In the genomic region with DNA sequence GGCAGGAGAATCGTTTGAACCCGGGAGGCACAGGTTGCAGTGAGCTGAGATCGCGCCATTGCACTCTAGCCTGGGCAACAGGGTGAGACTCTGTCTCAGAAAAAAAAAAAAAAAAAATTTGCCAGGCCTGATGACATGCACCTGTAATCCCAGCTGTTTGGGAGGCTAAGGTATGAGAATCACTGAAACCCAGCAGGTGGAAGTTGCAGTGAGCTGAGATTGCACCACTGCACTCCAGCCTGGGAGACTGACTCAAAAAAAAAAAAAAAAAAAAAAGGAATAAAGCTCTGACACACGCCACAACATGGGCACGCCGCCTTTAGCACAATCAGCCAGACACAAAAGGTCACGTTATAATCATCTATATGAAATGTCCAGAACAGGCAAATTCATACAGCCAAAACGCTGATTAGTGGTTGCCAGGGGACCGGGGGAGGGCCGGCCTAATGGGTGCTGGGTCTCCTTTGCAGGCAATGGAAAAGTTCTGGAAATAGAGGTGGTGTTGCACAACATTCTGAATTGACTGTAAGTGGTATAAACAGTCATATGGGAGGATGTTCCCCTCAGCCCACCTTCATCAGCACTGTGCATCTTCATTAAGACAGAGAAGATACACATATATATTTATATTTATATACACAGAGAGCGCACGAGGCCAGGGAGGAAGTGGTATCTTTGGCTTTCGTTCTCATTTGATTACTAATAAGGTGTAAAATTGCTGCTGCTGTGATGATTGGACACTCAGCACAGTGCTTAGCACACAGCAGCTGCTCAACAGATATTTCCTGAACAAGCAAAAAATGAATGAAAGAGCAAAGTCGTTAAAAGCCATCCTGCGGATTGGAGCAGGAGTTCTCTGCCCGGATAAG, we compare ENCODE assay signal across 11 cellular contexts. TPM values are rescaled to one million over a fixed set of nuclear protein-coding genes. Genes with fewer than 3 reads are reported as not detected.
DNase-seq lines count a peak whose midpoint lies in the region; ATAC-seq, FAIRE-seq and TF ChIP-seq lines count a peak whose summit lies in the region.
"Had no signal": no experiment of that assay in that cellular context is flagged by ENCODE, and none has a peak within 500 bp of the region (broad histone marks: within the 10 kb centered on the region; RNA-seq: fewer than 3 reads in every experiment).

No MANE protein-coding gene starts in this region.

- no peak overlapping the region for H3K14ac ChIP-seq in trophoblast cell (ENCODE audit: low read length)

- H3K36me3 ChIP-seq in CD8-positive, alpha-beta T cell (ENCODE audit: insufficient read depth, low read length) = peaks cover 25% of the 10 kb centered on the region
- peaks cover 18 to 24% of the 10 kb centered on the region in 2 experiments for H3K36me3 ChIP-seq in trophoblast cell (ENCODE audit: control insufficient read depth in 1 of 2, insufficient read depth in 2 of 2, low read length in 2 of 2)
- H3K36me3 ChIP-seq in HepG2 (replicated peaks in 1 of 2; ENCODE audit: control insufficient read depth in 1 of 2, insufficient read depth in 2 of 2, low read length in 2 of 2) = peaks cover 10 to 36% of the 10 kb centered on the region in 2 experiments; a peak in 4 of 5 replicates

- H3K27me3 ChIP-seq in CD8-positive, alpha-beta T cell (ENCODE audit: insufficient read depth, low read length) = no peaks in the 10 kb centered on the region
- H3K27me3 ChIP-seq in trophoblast cell (ENCODE audit: insufficient read depth, low read length) (no peaks in the 10 kb centered on the region), HepG2 (ENCODE audit: control insufficient read depth in 1 of 2, insufficient read depth in 2 of 2, low read length in 2 of 2) (no peaks in the 10 kb centered on the region; a peak in 1 of 5 replicates)

- H3K9ac ChIP-seq in trophoblast cell (ENCODE audit: low read length) = no peak overlapping the region
- H3K9ac ChIP-seq in HepG2 (ENCODE audit: insufficient read depth, low read depth, low read length) = no peak overlapping the region
- H3K9ac ChIP-seq: parathyroid adenoma had no signal

- H3K27ac ChIP-seq in CD8-positive, alpha-beta T cell (ENCODE audit: low read depth, low read length) = peak overlapping the region; percentile 43
- H3K27ac ChIP-seq in trophoblast cell (ENCODE audit: low read depth, low read length) = no peak overlapping the region
- no peak overlapping the region for H3K27ac ChIP-seq in HepG2 (ENCODE audit: extremely low read length, insufficient read depth, low read length)
- H3K27ac ChIP-seq: coronary artery, parathyroid adenoma had no signal

- BruUV-seq in HepG2 (replicated peaks; lab: Mats Ljungman, UMichigan) = no TSS peak

- no peak for TF ChIP-seq EP300 in HepG2 (IDR thresholded peaks at IDR 0.05; ENCODE audit: low read depth in 2 of 2, low read length in 2 of 2)
- TF ChIP-seq EP300 in HepG2 (CRISPR knock-in tag; IDR thresholded peaks at IDR 0.05; ENCODE audit: borderline replicate concordance) = no peak

- no peak for TF ChIP-seq POLR2A in HepG2 (IDR thresholded peaks at IDR 0.05; ENCODE audit: insufficient read depth in 1 of 2, low read depth in 2 of 2, low read length in 2 of 2)

- no peak overlapping the region for H3K4me2 ChIP-seq in trophoblast cell (ENCODE audit: low read length)
- H3K4me2 ChIP-seq in HepG2 (ENCODE audit: low read depth, low read length) = no peak overlapping the region

- ATAC-seq in CD8-positive, alpha-beta T cell = no peak
- ATAC-seq in GM19043 (IDR thresholded peaks at IDR 0.05; ENCODE audit: low read depth, unreplicated experiment) = peak; percentile 50
- ATAC-seq in HG03060 (IDR thresholded peaks at IDR 0.05; ENCODE audit: low read depth, unreplicated experiment) = peak; percentile 40
- ATAC-seq in WTC11 = no peak
- ATAC-seq in HepG2 = no peak
- ATAC-seq: PC-3 had no signal

- H3K4ac ChIP-seq in trophoblast cell (ENCODE audit: low read depth, low read length) = no peak overlapping the region

- no peak overlapping the region for H3K4me3 ChIP-seq in CD8-positive, alpha-beta T cell (ENCODE audit: low read depth, low read length)
- H3K4me3 ChIP-seq in trophoblast cell (ENCODE audit: low read depth, low read length) (no peak overlapping the region), HepG2 (replicated peaks in 1 of 3; ENCODE audit: insufficient read depth in 1 of 3, low read depth in 2 of 3, low read length in 3 of 3) (no peak overlapping the region)
- H3K4me3 ChIP-seq: coronary artery had no signal

- H3K36me3 Mint-ChIP-seq in CD8-positive, alpha-beta T cell = peaks cover 63% of the 10 kb centered on the region
- peaks cover 8% of the 10 kb centered on the region for H3K36me3 Mint-ChIP-seq in WTC11

- no peak overlapping the region for H3K23ac ChIP-seq in trophoblast cell (ENCODE audit: low read length)

- H3K18ac ChIP-seq in trophoblast cell (ENCODE audit: low read length) = no peak overlapping the region

- H3K27ac Mint-ChIP-seq in CD8-positive, alpha-beta T cell = peak overlapping the region; percentile 85
- H3K27ac Mint-ChIP-seq in WTC11 = 0 out of 2 replicates have a peak overlapping the region, but pooled peaks have one; percentile 72

- intact Hi-C loops in CD8-positive, alpha-beta T cell (cut with DNase I, micrococcal nuclease) = no loop called here
- intact Hi-C loops in HepG2 (cut with micrococcal nuclease; ENCODE audit: unreplicated experiment) = no loop called here

- H2AFZ ChIP-seq in trophoblast cell (ENCODE audit: insufficient read depth, low read length, poor library complexity) (no peak overlapping the region), HepG2 (ENCODE audit: low read length) (no peak overlapping the region)
- H2AFZ ChIP-seq: parathyroid adenoma had no signal

- no peaks in the 10 kb centered on the region for H3K27me3 Mint-ChIP-seq in CD8-positive, alpha-beta T cell (ENCODE audit: low read depth)
- no peaks in the 10 kb centered on the region for H3K27me3 Mint-ChIP-seq in WTC11 (ENCODE audit: low read depth)

- no peak overlapping the region for H4K8ac ChIP-seq in trophoblast cell (ENCODE audit: low read depth, low read length)

- H2AK5ac ChIP-seq in trophoblast cell (ENCODE audit: low read length) = no peak overlapping the region

- H2BK12ac ChIP-seq in trophoblast cell (ENCODE audit: low read length) = no peak overlapping the region

- peaks cover 27% of the 10 kb centered on the region for H3K4me1 ChIP-seq in CD8-positive, alpha-beta T cell (ENCODE audit: insufficient read depth, low read length)
- H3K4me1 ChIP-seq in trophoblast cell (ENCODE audit: control insufficient read depth in 1 of 2, insufficient read depth in 2 of 2, low read length in 2 of 2) (peaks cover 0 to 5% of the 10 kb centered on the region in 2 experiments), HepG2 (ENCODE audit: insufficient read depth, low read length) (peaks cover 16% of the 10 kb centered on the region)

- no peak for DNase-seq in CD8-positive, alpha-beta T cell
- DNase-seq in WTC11 (ENCODE audit: low spot score) (no peak), trophoblast cell (no peak), HEK293T (ENCODE audit: extremely low spot score) (no peak), HepG2 (ENCODE audit: low spot score) (no peak), mesenteric fat pad (ENCODE audit: low spot score) (no peak)
- DNase-seq: PC-3 had no signal

- no peak overlapping the region for H2BK120ac ChIP-seq in trophoblast cell (ENCODE audit: insufficient read depth, low read length, poor library complexity)

- in situ Hi-C loops in HepG2 (cut with HindIII; ENCODE audit: extremely low pct_ligation_motif_present, low pct_unique_long_range_greater_than_20kb) = no loop called here

- H4K20me1 ChIP-seq in HepG2 (ENCODE audit: insufficient read depth, low read length) = no peaks in the 10 kb centered on the region

- no peak for FAIRE-seq in HepG2 (lab: Jason Lieb, UNC)

- H3K9me3 Mint-ChIP-seq in CD8-positive, alpha-beta T cell = no peaks in the 10 kb centered on the region
- no peaks in the 10 kb centered on the region for H3K9me3 Mint-ChIP-seq in WTC11

- WGBS in trophoblast cell (ENCODE audit: extremely low coverage, insufficient coverage, insufficient read length) = no CpG with 5 or more reads among the region's 17 CpGs
- 94% methylated on average over 17 of the region's 17 CpGs for WGBS in HepG2 (ENCODE audit: low lambda C conversion rate)

- no peak for TF ChIP-seq RAD21 in HepG2 (CRISPR knock-in tag; IDR thresholded peaks at IDR 0.05)

- no peak overlapping the region for H2BK5ac ChIP-seq in trophoblast cell (ENCODE audit: low read depth, low read length, poor library complexity)

- peaks cover 3% of the 10 kb centered on the region for H3K79me1 ChIP-seq in trophoblast cell (ENCODE audit: low read length)

- CTCF ChIA-PET in CD8-positive, alpha-beta T cell (lab: Charles Lee) = interaction anchor here (1.0 to 1.8 kb wide), 3 partner anchors 16 to 228 kb away, joined by 3 to 4 read pairs (median 3); no protein-coding TSS in a partner anchor
- CTCF ChIA-PET in WTC11 (lab: Charles Lee) (interaction anchor here (0.6 to 0.9 kb wide), 2 partner anchors 115 to 159 kb away, joined by 3 to 4 read pairs; a partner anchor contains a TSS), HEK293T (lab: Yijun Ruan, JAX) (no interaction called here), HepG2 (lab: Yijun Ruan, JAX; ENCODE audit: low intra/inter-chr PET ratio, low total read pairs) (no interaction called here)

- TF ChIP-seq CTCF in CD8-positive, alpha-beta T cell (IDR thresholded peaks at IDR 0.05) = no peak
- TF ChIP-seq CTCF in WTC11 (IDR thresholded peaks at IDR 0.05) (no peak), HepG2 (CRISPR knock-in tag; IDR thresholded peaks at IDR 0.05) (no peak)

- H3K79me2 ChIP-seq in trophoblast cell (ENCODE audit: control insufficient read depth, insufficient read depth, low read length, poor library complexity) (no peaks in the 10 kb centered on the region), HepG2 (ENCODE audit: insufficient read depth, low read length) (peaks cover 6% of the 10 kb centered on the region)

- H4K91ac ChIP-seq in trophoblast cell (ENCODE audit: low read depth, low read length) = no peak overlapping the region

- H3K9me3 ChIP-seq in CD8-positive, alpha-beta T cell (ENCODE audit: low read length) = no peaks in the 10 kb centered on the region
- no peaks in the 10 kb centered on the region for H3K9me3 ChIP-seq in trophoblast cell (ENCODE audit: insufficient read depth, low read depth, low read length)
- H3K9me3 ChIP-seq in HepG2 (ENCODE audit: low read length) = no peaks in the 10 kb centered on the region

- peaks cover 34% of the 10 kb centered on the region for H3K4me1 Mint-ChIP-seq in CD8-positive, alpha-beta T cell (ENCODE audit: low read depth)
- peaks cover 10% of the 10 kb centered on the region for H3K4me1 Mint-ChIP-seq in WTC11

- H4K12ac ChIP-seq in trophoblast cell (ENCODE audit: low read depth, low read length) = no peak overlapping the region

- POLR2A ChIA-PET in CD8-positive, alpha-beta T cell (lab: Charles Lee) = interaction anchor here (1.9 kb wide), 1 partner anchor 16 kb away, joined by 4 read pairs; no protein-coding TSS in a partner anchor
- POLR2A ChIA-PET in WTC11 (lab: Charles Lee) = no interaction called here
- POLR2A ChIA-PET in HEK293T (lab: Yijun Ruan, JAX) = interaction anchor here (1.1 kb wide), 1 partner anchor 17 kb away, joined by 3 read pairs; a partner anchor contains a TSS
- POLR2A ChIA-PET in HepG2 (lab: Yijun Ruan, JAX) = interaction anchor here (1.0 to 1.9 kb wide), 2 partner anchors 17 to 132 kb away, joined by 4 to 5 read pairs; a partner anchor contains a TSS

- H3K4me3 Mint-ChIP-seq in CD8-positive, alpha-beta T cell = peak overlapping the region; percentile 43
- no peak overlapping the region for H3K4me3 Mint-ChIP-seq in WTC11

RNA-seq across cellular contexts. Expression of a gene that starts 3.8 kb away (rescaled TPM):
- 10 to 100 TPM; 18.8 to 18.9 TPM for total RNA-seq in CD8-positive, alpha-beta T cell
- 57.1 to 65.2 TPM (median 60.9 TPM) in 3 replicates for total RNA-seq in WTC11 (2021)
- polyA plus RNA-seq in trophoblast cell (2013) = 24.4 TPM in 2 replicates
- 33.7 and 35.9 TPM in 2 replicates for total RNA-seq in HepG2 (2016; rRNA removed; fragmentation: Illumina TruSeq; extraction: Trizol)
- total RNA-seq in HepG2 (2016; cell fraction: cytosol; rRNA removed; fragmentation: Illumina TruSeq; extraction: Trizol; ENCODE audit: low read depth) = 3.9 TPM in 2 replicates
- 32.9 and 34.5 TPM in 2 replicates for total RNA-seq in HepG2 (2016; cell fraction: insoluble cytoplasmic fraction; rRNA removed; fragmentation: Illumina TruSeq; extraction: Trizol)
- 8.1 and 8.5 TPM in 2 replicates for total RNA-seq in HepG2 (2016; cell fraction: membrane; rRNA removed; fragmentation: Illumina TruSeq; extraction: Trizol)
- 14.3 and 15.8 TPM in 2 replicates for total RNA-seq in HepG2 (2016; cell fraction: nucleus; rRNA removed; fragmentation: Illumina TruSeq; extraction: Trizol)
- 22.3 and 25.7 TPM in 2 replicates for polyA plus RNA-seq in HepG2 (2011; rRNA removed)
- polyA plus RNA-seq in HepG2 (2011; cell fraction: cytosol; rRNA removed) = 19.2 and 35.4 TPM in 2 replicates
- 19.5 and 22.1 TPM in 2 replicates for polyA plus RNA-seq in HepG2 (2011; cell fraction: nucleus; rRNA removed)
- 14.9 and 21.2 TPM in 2 replicates for polyA plus RNA-seq in HepG2 (2012)
- polyA plus RNA-seq in HepG2 (2016; cell fraction: cytosol; fragmentation: Illumina TruSeq; extraction: Trizol; ENCODE audit: low read depth) = 5.6 and 5.7 TPM in 2 replicates
- 53.4 and 56.0 TPM in 2 replicates for polyA plus RNA-seq in HepG2 (2016; cell fraction: insoluble cytoplasmic fraction; fragmentation: Illumina TruSeq; extraction: Trizol; ENCODE audit: low read depth)
- 8.9 and 9.7 TPM in 2 replicates for polyA plus RNA-seq in HepG2 (2016; cell fraction: membrane; fragmentation: Illumina TruSeq; extraction: Trizol; ENCODE audit: low read depth)
- 26.8 and 27.6 TPM in 2 replicates for polyA plus RNA-seq in HepG2 (2016; cell fraction: nucleus; fragmentation: Illumina TruSeq; extraction: Trizol; ENCODE audit: insufficient read depth, low read depth)
- polyA minus RNA-seq in HepG2 (2011; rRNA and poly(A)+ RNA removed; ENCODE audit: low replicate concordance) = 33.2 and 42.3 TPM in 2 replicates
- 15.9 and 23.8 TPM in 2 replicates for polyA minus RNA-seq in HepG2 (2011; cell fraction: cytosol; rRNA and poly(A)+ RNA removed)
- polyA minus RNA-seq in HepG2 (2011; cell fraction: nucleus; rRNA and poly(A)+ RNA removed) = 4.6 and 6.1 TPM in 2 replicates
- 20.2 TPM for total RNA-seq in mesenteric fat pad

RNA-seq across cellular contexts. Expression of a gene that starts 7.7 kb away (rescaled TPM):
- 1 to 10 TPM; 5.2 to 6.0 TPM for total RNA-seq in CD8-positive, alpha-beta T cell
- total RNA-seq in WTC11 (2021) (49.2 to 52.4 TPM (median 49.7 TPM) in 3 replicates), HepG2 (2016; rRNA removed; fragmentation: Illumina TruSeq; extraction: Trizol) (0.18 TPM in 1 of 2 replicates, not detected in the other), mesenteric fat pad (1.2 TPM)
- polyA plus RNA-seq in trophoblast cell (2013) = 5.7 and 6.9 TPM in 2 replicates
- total RNA-seq in HepG2 (2016; cell fraction: cytosol; rRNA removed; fragmentation: Illumina TruSeq; extraction: Trizol; ENCODE audit: low read depth) = not detected in 2 replicates
- 0.19 TPM in 1 of 2 replicates, not detected in the other for total RNA-seq in HepG2 (2016; cell fraction: insoluble cytoplasmic fraction; rRNA removed; fragmentation: Illumina TruSeq; extraction: Trizol)
- total RNA-seq in HepG2 (2016; cell fraction: membrane; rRNA removed; fragmentation: Illumina TruSeq; extraction: Trizol) = 0.10 and 0.25 TPM in 2 replicates
- total RNA-seq in HepG2 (2016; cell fraction: nucleus; rRNA removed; fragmentation: Illumina TruSeq; extraction: Trizol) = 0.60 TPM in 1 of 2 replicates, not detected in the other
- 1.2 and 1.9 TPM in 2 replicates for polyA plus RNA-seq in HepG2 (2011; rRNA removed)
- 0.75 and 1.1 TPM in 2 replicates for polyA plus RNA-seq in HepG2 (2011; cell fraction: cytosol; rRNA removed)
- polyA plus RNA-seq in HepG2 (2011; cell fraction: nucleus; rRNA removed) = 8.1 and 12.7 TPM in 2 replicates
- polyA plus RNA-seq in HepG2 (2012) = 0.74 and 1.1 TPM in 2 replicates
- 0.14 and 0.17 TPM in 2 replicates for polyA plus RNA-seq in HepG2 (2016; cell fraction: cytosol; fragmentation: Illumina TruSeq; extraction: Trizol; ENCODE audit: low read depth)
- polyA plus RNA-seq in HepG2 (2016; cell fraction: insoluble cytoplasmic fraction; fragmentation: Illumina TruSeq; extraction: Trizol; ENCODE audit: low read depth) = 0.20 and 0.44 TPM in 2 replicates
- polyA plus RNA-seq in HepG2 (2016; cell fraction: membrane; fragmentation: Illumina TruSeq; extraction: Trizol; ENCODE audit: low read depth) = 0.09 and 0.25 TPM in 2 replicates
- 0.68 and 0.79 TPM in 2 replicates for polyA plus RNA-seq in HepG2 (2016; cell fraction: nucleus; fragmentation: Illumina TruSeq; extraction: Trizol; ENCODE audit: insufficient read depth, low read depth)
- polyA minus RNA-seq in HepG2 (2011; rRNA and poly(A)+ RNA removed; ENCODE audit: low replicate concordance) = 0.72 and 1.3 TPM in 2 replicates
- not detected in 2 replicates for polyA minus RNA-seq in HepG2 (2011; cell fraction: cytosol; rRNA and poly(A)+ RNA removed)
- 1.0 and 1.2 TPM in 2 replicates for polyA minus RNA-seq in HepG2 (2011; cell fraction: nucleus; rRNA and poly(A)+ RNA removed)

RNA-seq across cellular contexts. Expression of a gene that starts 17.3 kb away (rescaled TPM):
- 100 to 1,000 TPM; 163 to 172 TPM for total RNA-seq in CD8-positive, alpha-beta T cell
- total RNA-seq in WTC11 (2021) = 78.4 to 91.8 TPM (median 83.2 TPM) in 3 replicates
- 46.5 and 48.3 TPM in 2 replicates for polyA plus RNA-seq in trophoblast cell (2013)
- total RNA-seq in HepG2 (2016; rRNA removed; fragmentation: Illumina TruSeq; extraction: Trizol) = 23.0 and 25.8 TPM in 2 replicates
- total RNA-seq in HepG2 (2016; cell fraction: cytosol; rRNA removed; fragmentation: Illumina TruSeq; extraction: Trizol; ENCODE audit: low read depth) = 6.5 and 7.1 TPM in 2 replicates
- 18.2 and 27.7 TPM in 2 replicates for total RNA-seq in HepG2 (2016; cell fraction: insoluble cytoplasmic fraction; rRNA removed; fragmentation: Illumina TruSeq; extraction: Trizol)
- 22.9 and 23.1 TPM in 2 replicates for total RNA-seq in HepG2 (2016; cell fraction: membrane; rRNA removed; fragmentation: Illumina TruSeq; extraction: Trizol)
- 20.2 and 25.1 TPM in 2 replicates for total RNA-seq in HepG2 (2016; cell fraction: nucleus; rRNA removed; fragmentation: Illumina TruSeq; extraction: Trizol)
- 54.0 and 75.7 TPM in 2 replicates for polyA plus RNA-seq in HepG2 (2011; rRNA removed)
- polyA plus RNA-seq in HepG2 (2011; cell fraction: cytosol; rRNA removed) = 44.7 and 48.8 TPM in 2 replicates
- polyA plus RNA-seq in HepG2 (2011; cell fraction: nucleus; rRNA removed) = 190 and 211 TPM in 2 replicates
- 51.7 and 56.8 TPM in 2 replicates for polyA plus RNA-seq in HepG2 (2012)
- polyA plus RNA-seq in HepG2 (2016; cell fraction: cytosol; fragmentation: Illumina TruSeq; extraction: Trizol; ENCODE audit: low read depth) = 8.4 and 9.7 TPM in 2 replicates
- 27.5 and 36.1 TPM in 2 replicates for polyA plus RNA-seq in HepG2 (2016; cell fraction: insoluble cytoplasmic fraction; fragmentation: Illumina TruSeq; extraction: Trizol; ENCODE audit: low read depth)
- polyA plus RNA-seq in HepG2 (2016; cell fraction: membrane; fragmentation: Illumina TruSeq; extraction: Trizol; ENCODE audit: low read depth) = 20.6 and 23.5 TPM in 2 replicates
- polyA plus RNA-seq in HepG2 (2016; cell fraction: nucleus; fragmentation: Illumina TruSeq; extraction: Trizol; ENCODE audit: insufficient read depth, low read depth) = 73.4 and 77.9 TPM in 2 replicates
- 112 and 140 TPM in 2 replicates for polyA minus RNA-seq in HepG2 (2011; rRNA and poly(A)+ RNA removed; ENCODE audit: low replicate concordance)
- polyA minus RNA-seq in HepG2 (2011; cell fraction: cytosol; rRNA and poly(A)+ RNA removed) = 48.9 and 57.3 TPM in 2 replicates
- polyA minus RNA-seq in HepG2 (2011; cell fraction: nucleus; rRNA and poly(A)+ RNA removed) = 48.9 and 67.0 TPM in 2 replicates
- total RNA-seq in mesenteric fat pad = 49.4 TPM

RNA-seq across cellular contexts. Expression of a gene that starts 47.5 kb away (rescaled TPM):
- total RNA-seq in CD8-positive, alpha-beta T cell = 1 to 10 TPM; 8.9 to 9.3 TPM
- total RNA-seq in WTC11 (2021) = 3.5 to 4.2 TPM (median 4.1 TPM) in 3 replicates
- 1.2 TPM in 2 replicates for polyA plus RNA-seq in trophoblast cell (2013)
- 6.0 and 9.6 TPM in 2 replicates for total RNA-seq in HepG2 (2016; rRNA removed; fragmentation: Illumina TruSeq; extraction: Trizol)
- total RNA-seq in HepG2 (2016; cell fraction: cytosol; rRNA removed; fragmentation: Illumina TruSeq; extraction: Trizol; ENCODE audit: low read depth) = 9.6 and 12.1 TPM in 2 replicates
- total RNA-seq in HepG2 (2016; cell fraction: insoluble cytoplasmic fraction; rRNA removed; fragmentation: Illumina TruSeq; extraction: Trizol) = 6.1 and 10.1 TPM in 2 replicates
- total RNA-seq in HepG2 (2016; cell fraction: membrane; rRNA removed; fragmentation: Illumina TruSeq; extraction: Trizol) = 13.1 and 18.6 TPM in 2 replicates
- total RNA-seq in HepG2 (2016; cell fraction: nucleus; rRNA removed; fragmentation: Illumina TruSeq; extraction: Trizol) = 7.1 and 10.0 TPM in 2 replicates
- polyA plus RNA-seq in HepG2 (2011; rRNA removed) = 7.7 and 10.7 TPM in 2 replicates
- polyA plus RNA-seq in HepG2 (2011; cell fraction: cytosol; rRNA removed) = 6.2 and 9.1 TPM in 2 replicates
- 66.7 and 95.0 TPM in 2 replicates for polyA plus RNA-seq in HepG2 (2011; cell fraction: nucleus; rRNA removed)
- polyA plus RNA-seq in HepG2 (2012) = 16.2 and 16.6 TPM in 2 replicates
- 22.1 and 25.3 TPM in 2 replicates for polyA plus RNA-seq in HepG2 (2016; cell fraction: cytosol; fragmentation: Illumina TruSeq; extraction: Trizol; ENCODE audit: low read depth)
- polyA plus RNA-seq in HepG2 (2016; cell fraction: insoluble cytoplasmic fraction; fragmentation: Illumina TruSeq; extraction: Trizol; ENCODE audit: low read depth) = 8.1 and 13.8 TPM in 2 replicates
- 27.2 and 29.7 TPM in 2 replicates for polyA plus RNA-seq in HepG2 (2016; cell fraction: membrane; fragmentation: Illumina TruSeq; extraction: Trizol; ENCODE audit: low read depth)
- 36.9 and 38.1 TPM in 2 replicates for polyA plus RNA-seq in HepG2 (2016; cell fraction: nucleus; fragmentation: Illumina TruSeq; extraction: Trizol; ENCODE audit: insufficient read depth, low read depth)
- polyA minus RNA-seq in HepG2 (2011; rRNA and poly(A)+ RNA removed; ENCODE audit: low replicate concordance) = 1.9 and 14.4 TPM in 2 replicates
- 2.9 and 3.2 TPM in 2 replicates for polyA minus RNA-seq in HepG2 (2011; cell fraction: cytosol; rRNA and poly(A)+ RNA removed)
- 7.1 and 7.8 TPM in 2 replicates for polyA minus RNA-seq in HepG2 (2011; cell fraction: nucleus; rRNA and poly(A)+ RNA removed)
- 1.6 TPM for total RNA-seq in mesenteric fat pad

RNA-seq across cellular contexts. Expression of a gene that starts 49.1 kb away (rescaled TPM):
- total RNA-seq in CD8-positive, alpha-beta T cell = not detected
- total RNA-seq in WTC11 (2021) (0.44 to 0.50 TPM in 2 of 3 replicates, not detected in the other), HepG2 (2016; rRNA removed; fragmentation: Illumina TruSeq; extraction: Trizol) (0.74 and 1.3 TPM in 2 replicates), mesenteric fat pad (7.1 TPM)
- polyA plus RNA-seq in trophoblast cell (2013) = not detected in 2 replicates
- 0.79 and 1.0 TPM in 2 replicates for total RNA-seq in HepG2 (2016; cell fraction: cytosol; rRNA removed; fragmentation: Illumina TruSeq; extraction: Trizol; ENCODE audit: low read depth)
- 0.70 and 1.0 TPM in 2 replicates for total RNA-seq in HepG2 (2016; cell fraction: insoluble cytoplasmic fraction; rRNA removed; fragmentation: Illumina TruSeq; extraction: Trizol)
- 0.62 and 0.77 TPM in 2 replicates for total RNA-seq in HepG2 (2016; cell fraction: membrane; rRNA removed; fragmentation: Illumina TruSeq; extraction: Trizol)
- 0.84 and 1.5 TPM in 2 replicates for total RNA-seq in HepG2 (2016; cell fraction: nucleus; rRNA removed; fragmentation: Illumina TruSeq; extraction: Trizol)
- polyA plus RNA-seq in HepG2 (2011; rRNA removed) = 1.8 and 2.9 TPM in 2 replicates
- 2.4 and 2.5 TPM in 2 replicates for polyA plus RNA-seq in HepG2 (2011; cell fraction: cytosol; rRNA removed)
- polyA plus RNA-seq in HepG2 (2011; cell fraction: nucleus; rRNA removed) = 6.2 and 7.0 TPM in 2 replicates
- polyA plus RNA-seq in HepG2 (2012) = 3.3 and 3.4 TPM in 2 replicates
- polyA plus RNA-seq in HepG2 (2016; cell fraction: cytosol; fragmentation: Illumina TruSeq; extraction: Trizol; ENCODE audit: low read depth) = 0.33 and 0.50 TPM in 2 replicates
- 0.37 and 0.74 TPM in 2 replicates for polyA plus RNA-seq in HepG2 (2016; cell fraction: insoluble cytoplasmic fraction; fragmentation: Illumina TruSeq; extraction: Trizol; ENCODE audit: low read depth)
- 0.28 and 1.2 TPM in 2 replicates for polyA plus RNA-seq in HepG2 (2016; cell fraction: membrane; fragmentation: Illumina TruSeq; extraction: Trizol; ENCODE audit: low read depth)
- 1.7 and 1.9 TPM in 2 replicates for polyA plus RNA-seq in HepG2 (2016; cell fraction: nucleus; fragmentation: Illumina TruSeq; extraction: Trizol; ENCODE audit: insufficient read depth, low read depth)
- polyA minus RNA-seq in HepG2 (2011; rRNA and poly(A)+ RNA removed; ENCODE audit: low replicate concordance) = 5.1 TPM in 1 of 2 replicates, not detected in the other
- polyA minus RNA-seq in HepG2 (2011; cell fraction: cytosol; rRNA and poly(A)+ RNA removed) = 1.9 and 2.7 TPM in 2 replicates
- 1.4 and 1.5 TPM in 2 replicates for polyA minus RNA-seq in HepG2 (2011; cell fraction: nucleus; rRNA and poly(A)+ RNA removed)
- total RNA-seq: PC-3 had no signal

Comparison
In these comparisons a context has a peak if more than half of its experiments do, and no peak if none do; other contexts are left out.
1. ATAC-seq: peak in GM19043 (single experiment) and HG03060 (single experiment); none in CD8-positive, alpha-beta T cell (single experiment), WTC11 (single experiment) and HepG2 (single experiment).
2. CTCF ChIA-PET loops: an anchor here in CD8-positive, alpha-beta T cell (1.0 to 1.8 kb wide) and WTC11 (0.6 to 0.9 kb wide); none called in HEK293T and HepG2.